Comparison of ENCODE assay signal across 9 cellular contexts in the genomic region with DNA sequence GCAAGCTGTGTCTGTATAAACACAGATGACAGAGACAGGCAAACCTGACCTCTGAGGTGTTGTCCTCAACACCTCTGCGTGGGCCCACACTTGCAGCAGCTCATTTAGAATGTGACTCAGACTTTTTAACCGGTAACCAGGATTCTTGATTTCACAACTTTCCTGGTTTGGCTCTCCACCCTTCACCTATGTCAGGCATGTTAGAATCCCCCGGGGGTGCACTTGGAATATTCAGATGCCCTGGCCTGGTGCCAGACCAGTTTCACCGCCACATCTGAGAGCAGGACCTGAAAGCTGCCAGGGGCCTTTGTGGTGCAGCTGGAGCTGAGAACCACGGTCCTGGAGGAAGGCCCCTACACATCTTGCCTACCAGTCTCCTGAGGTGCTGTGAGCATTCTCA. TPM values are rescaled to one million over a fixed set of nuclear protein-coding genes. Genes with fewer than 3 reads are reported as not detected.
DNase-seq lines count a peak whose midpoint lies in the region; ATAC-seq lines count a peak whose summit lies in the region.
"Had no signal": no experiment of that assay in that cellular context is flagged by ENCODE, and none has a peak within 500 bp of the region (broad histone marks: within the 10 kb centered on the region; RNA-seq: fewer than 3 reads in every experiment).

No MANE protein-coding gene starts in this region.

- H3K4me1 Mint-ChIP-seq in activated CD4-positive, alpha-beta T cell treated with anti-CD3 and anti-CD28 coated beads, Interleukin-2, amount 10 ng/mL, durations not matched to agents 24 days and 14 days = peaks cover 24% of the 10 kb centered on the region
- peaks cover 32% of the 10 kb centered on the region for H3K4me1 Mint-ChIP-seq in activated T-cell treated with anti-CD3 and anti-CD28 coated beads, Interleukin-2, amount 50 U/mL, for 72 hours (ENCODE audit: low read depth)
- H3K4me1 Mint-ChIP-seq in stimulated activated memory B cell treated with anti-CD40 and anti-IgM and Interleukin-4, amounts not matched to agents 10 μg/mL and 1 μg/mL and 100 μg/mL, for 72 hours = peaks cover 38% of the 10 kb centered on the region

- intact Hi-C loops in activated CD4-positive, alpha-beta T cell treated with anti-CD3 and anti-CD28 coated beads, Interleukin-2, amount 10 ng/mL, durations not matched to agents 24 days and 14 days (cut with micrococcal nuclease) = no loop called here
- intact Hi-C loops in left ventricle myocardium superior (cut with micrococcal nuclease) = no loop called here

- no peak for ATAC-seq in activated T-cell treated with anti-CD3 and anti-CD28 coated beads, Interleukin-2, amount 50 U/mL, for 72 hours (replicated peaks in 1 of 2)
- ATAC-seq in left ventricle myocardium superior (no peak), GM18870 (IDR thresholded peaks at IDR 0.05; ENCODE audit: unreplicated experiment) (no peak), HG02759 (IDR thresholded peaks at IDR 0.05; ENCODE audit: unreplicated experiment) (no peak)
- ATAC-seq in stimulated activated memory B cell treated with anti-CD40 and anti-IgM and Interleukin-4, amounts not matched to agents 10 μg/mL and 1 μg/mL and 100 μg/mL, for 72 hours = no peak

- H3K36me3 Mint-ChIP-seq in activated CD4-positive, alpha-beta T cell treated with anti-CD3 and anti-CD28 coated beads, Interleukin-2, amount 10 ng/mL, durations not matched to agents 24 days and 14 days (ENCODE audit: low read depth) = peaks cover 26% of the 10 kb centered on the region
- peaks cover 2 to 5% of the 10 kb centered on the region in 2 donors for H3K36me3 Mint-ChIP-seq in activated T-cell treated with anti-CD3 and anti-CD28 coated beads, Interleukin-2, amount 50 U/mL, for 72 hours (ENCODE audit: insufficient read depth in 2 of 2)
- H3K36me3 Mint-ChIP-seq in stimulated activated memory B cell treated with anti-CD40 and anti-IgM and Interleukin-4, amounts not matched to agents 10 μg/mL and 1 μg/mL and 100 μg/mL, for 72 hours = peaks cover 35% of the 10 kb centered on the region

- H3K4me3 Mint-ChIP-seq in activated CD4-positive, alpha-beta T cell treated with anti-CD3 and anti-CD28 coated beads, Interleukin-2, amount 10 ng/mL, durations not matched to agents 24 days and 14 days = no peak overlapping the region
- peak overlapping the region in 1 of 2 donors; percentile 16 for H3K4me3 Mint-ChIP-seq in activated T-cell treated with anti-CD3 and anti-CD28 coated beads, Interleukin-2, amount 50 U/mL, for 72 hours
- no peak overlapping the region for H3K4me3 Mint-ChIP-seq in stimulated activated memory B cell treated with anti-CD40 and anti-IgM and Interleukin-4, amounts not matched to agents 10 μg/mL and 1 μg/mL and 100 μg/mL, for 72 hours

- no peaks in the 10 kb centered on the region for H3K9me3 Mint-ChIP-seq in activated CD4-positive, alpha-beta T cell treated with anti-CD3 and anti-CD28 coated beads, Interleukin-2, amount 10 ng/mL, durations not matched to agents 24 days and 14 days
- no peaks in the 10 kb centered on the region for H3K9me3 Mint-ChIP-seq in activated T-cell treated with anti-CD3 and anti-CD28 coated beads, Interleukin-2, amount 50 U/mL, for 72 hours
- no peaks in the 10 kb centered on the region for H3K9me3 Mint-ChIP-seq in stimulated activated memory B cell treated with anti-CD40 and anti-IgM and Interleukin-4, amounts not matched to agents 10 μg/mL and 1 μg/mL and 100 μg/mL, for 72 hours

- no peak for DNase-seq in activated CD4-positive, alpha-beta T cell treated with anti-CD3 and anti-CD28 coated beads, Interleukin-2, amount 10 ng/mL, durations not matched to agents 24 days and 14 days
- DNase-seq in activated CD4-positive, alpha-beta T cell treated with anti-CD3 and anti-CD28 coated beads, Interleukin-2, amount 50 U/mL, for 4 hours = no peak
- DNase-seq in activated T-cell treated with anti-CD3 and anti-CD28 coated beads, Interleukin-2, amount 50 U/mL, for 72 hours = peak; percentile 9 to 16
- DNase-seq in left ventricle myocardium superior = peak; percentile 60
- no peak for DNase-seq in occipital lobe (lab: John Stamatoyannopoulos, UW)
- DNase-seq: NCI-H1105 had no signal

- no peaks in the 10 kb centered on the region for H3K27me3 Mint-ChIP-seq in activated CD4-positive, alpha-beta T cell treated with anti-CD3 and anti-CD28 coated beads, Interleukin-2, amount 10 ng/mL, durations not matched to agents 24 days and 14 days
- H3K27me3 Mint-ChIP-seq in activated T-cell treated with anti-CD3 and anti-CD28 coated beads, Interleukin-2, amount 50 U/mL, for 72 hours (ENCODE audit: low read depth) = no peaks in the 10 kb centered on the region
- no peaks in the 10 kb centered on the region for H3K27me3 Mint-ChIP-seq in stimulated activated memory B cell treated with anti-CD40 and anti-IgM and Interleukin-4, amounts not matched to agents 10 μg/mL and 1 μg/mL and 100 μg/mL, for 72 hours

- peak overlapping the region; percentile 85 for H3K27ac Mint-ChIP-seq in activated CD4-positive, alpha-beta T cell treated with anti-CD3 and anti-CD28 coated beads, Interleukin-2, amount 10 ng/mL, durations not matched to agents 24 days and 14 days
- H3K27ac Mint-ChIP-seq in activated T-cell treated with anti-CD3 and anti-CD28 coated beads, Interleukin-2, amount 50 U/mL, for 72 hours = peak overlapping the region; percentile 33
- peak overlapping the region; percentile 25 for H3K27ac Mint-ChIP-seq in stimulated activated memory B cell treated with anti-CD40 and anti-IgM and Interleukin-4, amounts not matched to agents 10 μg/mL and 1 μg/mL and 100 μg/mL, for 72 hours

RNA-seq across cellular contexts. Expression of a gene that starts 4.8 kb away (rescaled TPM):
- total RNA-seq in activated CD4-positive, alpha-beta T cell treated with anti-CD3 and anti-CD28 coated beads, Interleukin-2, amount 10 ng/mL, durations not matched to agents 24 days and 14 days = 31.8 and 33.7 TPM in 2 replicates
- 10 to 100 TPM in 1 of 2 donors, 1 to 10 TPM in 1; 9.8 to 15.0 TPM for total RNA-seq in activated T-cell treated with anti-CD3 and anti-CD28 coated beads, Interleukin-2, amount 50 U/mL, for 72 hours
- total RNA-seq in left ventricle myocardium superior (6.1 TPM), occipital lobe (3.9 TPM)

RNA-seq across cellular contexts. Expression of a gene that starts 13.2 kb away (rescaled TPM):
- not detected in 2 replicates for total RNA-seq in activated CD4-positive, alpha-beta T cell treated with anti-CD3 and anti-CD28 coated beads, Interleukin-2, amount 10 ng/mL, durations not matched to agents 24 days and 14 days
- total RNA-seq in activated T-cell treated with anti-CD3 and anti-CD28 coated beads, Interleukin-2, amount 50 U/mL, for 72 hours = under 1 TPM in 1 of 2 donors, not detected in 1; 0.07 TPM
- total RNA-seq in left ventricle myocardium superior (0.22 TPM), occipital lobe (0.16 TPM)

RNA-seq across cellular contexts. Expression of a gene that starts 40.9 kb away (rescaled TPM):
- not detected in 2 replicates for total RNA-seq in activated CD4-positive, alpha-beta T cell treated with anti-CD3 and anti-CD28 coated beads, Interleukin-2, amount 10 ng/mL, durations not matched to agents 24 days and 14 days
- total RNA-seq in activated T-cell treated with anti-CD3 and anti-CD28 coated beads, Interleukin-2, amount 50 U/mL, for 72 hours = not detected
- 80.3 TPM for total RNA-seq in left ventricle myocardium superior
- total RNA-seq in occipital lobe = 1.4 TPM

RNA-seq across cellular contexts. Expression of a gene that starts 49.6 kb away (rescaled TPM):
- not detected in 2 replicates for total RNA-seq in activated CD4-positive, alpha-beta T cell treated with anti-CD3 and anti-CD28 coated beads, Interleukin-2, amount 10 ng/mL, durations not matched to agents 24 days and 14 days
- total RNA-seq in activated T-cell treated with anti-CD3 and anti-CD28 coated beads, Interleukin-2, amount 50 U/mL, for 72 hours = not detected
- 94.9 TPM for total RNA-seq in left ventricle myocardium superior
- total RNA-seq in occipital lobe = not detected

Comparison
In these comparisons a context has a peak if more than half of its experiments do, and no peak if none do; other contexts are left out.
1. DNase-seq: peak in activated T-cell treated with anti-CD3 and anti-CD28 coated beads, Interleukin-2, amount 50 U/mL, for 72 hours (2 of 2) and left ventricle myocardium superior (single experiment); none in activated CD4-positive, alpha-beta T cell treated with anti-CD3 and anti-CD28 coated beads, Interleukin-2, amount 10 ng/mL, durations not matched to agents 24 days and 14 days (single experiment), activated CD4-positive, alpha-beta T cell treated with anti-CD3 and anti-CD28 coated beads, Interleukin-2, amount 50 U/mL, for 4 hours (0 of 2) and occipital lobe (single experiment).
2. H3K27ac Mint-ChIP-seq: peak in every context shown above with its lines; median percentile 85 in activated CD4-positive, alpha-beta T cell treated with anti-CD3 and anti-CD28 coated beads, Interleukin-2, amount 10 ng/mL, durations not matched to agents 24 days and 14 days; 33 in activated T-cell treated with anti-CD3 and anti-CD28 coated beads, Interleukin-2, amount 50 U/mL, for 72 hours; 25 in stimulated activated memory B cell treated with anti-CD40 and anti-IgM and Interleukin-4, amounts not matched to agents 10 μg/mL and 1 μg/mL and 100 μg/mL, for 72 hours.
3. RNA of a gene that starts 40.9 kb away (total RNA-seq): 80.3 TPM in left ventricle myocardium superior (single experiment); 1.4 TPM in occipital lobe (single experiment), not detected in activated CD4-positive, alpha-beta T cell treated with anti-CD3 and anti-CD28 coated beads, Interleukin-2, amount 10 ng/mL, durations not matched to agents 24 days and 14 days and not detected in activated T-cell treated with anti-CD3 and anti-CD28 coated beads, Interleukin-2, amount 50 U/mL, for 72 hours; every median in the first group is over 10 times any median in the second.